28 cellular contexts compared by ENCODE assay signal in the genomic region with DNA sequence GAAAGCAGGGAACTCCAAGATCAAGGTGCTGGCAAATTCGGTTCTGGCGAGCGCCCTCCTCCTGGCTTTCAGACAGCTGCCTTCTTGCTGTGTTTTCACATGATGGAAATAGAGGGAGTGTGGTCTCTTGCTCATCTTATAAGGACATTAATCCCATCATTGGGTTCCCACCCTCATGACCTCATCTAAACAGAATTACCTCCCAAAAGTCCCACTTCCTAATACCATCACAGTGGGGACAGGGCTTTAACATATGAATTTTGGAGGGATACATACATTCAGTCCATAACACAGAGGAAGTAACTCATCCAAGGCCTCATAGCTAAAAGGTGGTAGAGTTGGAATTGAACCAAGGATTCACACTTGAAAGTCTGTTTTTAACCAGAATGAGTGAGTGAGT.
"Had no signal": no experiment of that assay in that cellular context is flagged by ENCODE, and none has a peak within 500 bp of the region (broad histone marks: within the 10 kb centered on the region; RNA-seq: fewer than 3 reads in every experiment).

No MANE protein-coding gene starts in this region.

- H3K27me3 Mint-ChIP-seq: activated CD4-positive, alpha-beta memory T cell treated with anti-CD3 and anti-CD28 coated beads for 36 hours; activated CD4-positive, alpha-beta T cell treated with anti-CD3 and anti-CD28 coated beads, Interleukin-2, amount 10 ng/mL, durations not matched to agents 24 days and 14 days; activated naive CD4-positive, alpha-beta T cell treated with anti-CD3 and anti-CD28 coated beads, Interleukin-2, amount 10 ng/mL, durations not matched to agents 7 days and 5 days; activated naive CD8-positive, alpha-beta T cell treated with anti-CD3 and anti-CD28 coated beads, Interleukin-2, amount 10 ng/mL, durations not matched to agents 7 days and 5 days; activated T-cell treated with anti-CD3 and anti-CD28 coated beads, Interleukin-2, amount 50 U/mL, for 24 hours; effector memory CD8-positive, alpha-beta T cell; progenitor cell of endocrine pancreas; stimulated activated memory B cell treated with anti-CD40 and anti-IgM and Interleukin-4, amounts not matched to agents 10 μg/mL and 1 μg/mL and 100 μg/mL, for 72 hours; stimulated activated naive CD8-positive, alpha-beta T cell treated with anti-CD3 and anti-CD28 coated beads, Interleukin-15, amount 100 ng/mL, for 72 hours had no signal

- H3K27ac ChIP-seq: brain microvascular endothelial cell, left ventricle myocardium inferior, ovary, right lobe of liver, skin epidermis, thyroid gland, upper lobe of right lung, WERI-Rb-1 had no signal

- DNase-seq: activated CD4-positive, alpha-beta memory T cell treated with anti-CD3 and anti-CD28 coated beads for 36 hours; activated CD4-positive, alpha-beta T cell treated with anti-CD3 and anti-CD28 coated beads, Interleukin-2, amount 10 ng/mL, durations not matched to agents 24 days and 14 days; activated CD8-positive, alpha-beta memory T cell treated with anti-CD3 and anti-CD28 coated beads, Interleukin-2, amount 50 U/mL, for 48 hours; activated gamma-delta T cell; activated naive CD4-positive, alpha-beta T cell treated with anti-CD3 and anti-CD28 coated beads, Interleukin-2, amount 10 ng/mL, durations not matched to agents 7 days and 5 days; activated naive CD8-positive, alpha-beta T cell treated with anti-CD3 and anti-CD28 coated beads, Interleukin-2, amount 10 ng/mL, durations not matched to agents 7 days and 5 days; activated T-cell treated with anti-CD3 and anti-CD28 coated beads, Interleukin-2, amount 50 U/mL, for 24 hours; brain microvascular endothelial cell; cortex of kidney; effector memory CD8-positive, alpha-beta T cell; left ventricle myocardium inferior; naive thymus-derived CD4-positive, alpha-beta T cell; ovary; right lobe of liver; stimulated activated CD4-positive, alpha-beta T cell treated with anti-CD3 and anti-CD28 coated beads, Interleukin-4, amount 100 ng/mL, for 4 hours; stimulated activated CD8-positive, alpha-beta memory T cell treated with anti-CD3 and anti-CD28 coated beads, Interleukin-4, amount 100 ng/mL, for 48 hours; stimulated activated naive CD8-positive, alpha-beta T cell treated with anti-CD3 and anti-CD28 coated beads, Interleukin-15, amount 100 ng/mL, for 72 hours; thyroid gland; upper lobe of right lung; WERI-Rb-1 had no signal

- H3K27me3 ChIP-seq: ascending aorta, brain microvascular endothelial cell, ovary, right lobe of liver, thyroid gland, upper lobe of right lung had no signal

- H3K4me3 ChIP-seq: ascending aorta, left ventricle myocardium inferior, lung, ovary, right lobe of liver, skin epidermis, thyroid gland, upper lobe of right lung had no signal

- H3K27ac Mint-ChIP-seq: activated CD4-positive, alpha-beta memory T cell treated with anti-CD3 and anti-CD28 coated beads for 36 hours; activated CD4-positive, alpha-beta T cell treated with anti-CD3 and anti-CD28 coated beads, Interleukin-2, amount 10 ng/mL, durations not matched to agents 24 days and 14 days; activated naive CD4-positive, alpha-beta T cell treated with anti-CD3 and anti-CD28 coated beads, Interleukin-2, amount 10 ng/mL, durations not matched to agents 7 days and 5 days; activated naive CD8-positive, alpha-beta T cell treated with anti-CD3 and anti-CD28 coated beads, Interleukin-2, amount 10 ng/mL, durations not matched to agents 7 days and 5 days; activated T-cell treated with anti-CD3 and anti-CD28 coated beads, Interleukin-2, amount 50 U/mL, for 24 hours; effector memory CD8-positive, alpha-beta T cell; progenitor cell of endocrine pancreas; stimulated activated memory B cell treated with anti-CD40 and anti-IgM and Interleukin-4, amounts not matched to agents 10 μg/mL and 1 μg/mL and 100 μg/mL, for 72 hours; stimulated activated naive CD8-positive, alpha-beta T cell treated with anti-CD3 and anti-CD28 coated beads, Interleukin-15, amount 100 ng/mL, for 72 hours had no signal

- H3K4me3 Mint-ChIP-seq: activated CD4-positive, alpha-beta memory T cell treated with anti-CD3 and anti-CD28 coated beads for 36 hours; activated CD4-positive, alpha-beta T cell treated with anti-CD3 and anti-CD28 coated beads, Interleukin-2, amount 10 ng/mL, durations not matched to agents 24 days and 14 days; activated naive CD4-positive, alpha-beta T cell treated with anti-CD3 and anti-CD28 coated beads, Interleukin-2, amount 10 ng/mL, durations not matched to agents 7 days and 5 days; activated naive CD8-positive, alpha-beta T cell treated with anti-CD3 and anti-CD28 coated beads, Interleukin-2, amount 10 ng/mL, durations not matched to agents 7 days and 5 days; activated T-cell treated with anti-CD3 and anti-CD28 coated beads, Interleukin-2, amount 50 U/mL, for 24 hours; effector memory CD8-positive, alpha-beta T cell; naive thymus-derived CD4-positive, alpha-beta T cell; stimulated activated memory B cell treated with anti-CD40 and anti-IgM and Interleukin-4, amounts not matched to agents 10 μg/mL and 1 μg/mL and 100 μg/mL, for 72 hours; stimulated activated naive CD8-positive, alpha-beta T cell treated with anti-CD3 and anti-CD28 coated beads, Interleukin-15, amount 100 ng/mL, for 72 hours had no signal

- H3K4me1 ChIP-seq: right lobe of liver, upper lobe of right lung had no signal

- H3K9me3 ChIP-seq: ovary, right lobe of liver, thyroid gland, upper lobe of right lung had no signal

- H3K36me3 ChIP-seq: ascending aorta, brain microvascular endothelial cell, ovary, right lobe of liver, thyroid gland, upper lobe of right lung, WERI-Rb-1 had no signal

- FAIRE-seq: endothelial cell of umbilical vein, frontal cortex, islet of Langerhans had no signal

- H3K4me1 Mint-ChIP-seq: stimulated activated memory B cell treated with anti-CD40 and anti-IgM and Interleukin-4, amounts not matched to agents 10 μg/mL and 1 μg/mL and 100 μg/mL, for 72 hours had no signal
